8 cellular contexts compared by ENCODE assay signal in the genomic region with DNA sequence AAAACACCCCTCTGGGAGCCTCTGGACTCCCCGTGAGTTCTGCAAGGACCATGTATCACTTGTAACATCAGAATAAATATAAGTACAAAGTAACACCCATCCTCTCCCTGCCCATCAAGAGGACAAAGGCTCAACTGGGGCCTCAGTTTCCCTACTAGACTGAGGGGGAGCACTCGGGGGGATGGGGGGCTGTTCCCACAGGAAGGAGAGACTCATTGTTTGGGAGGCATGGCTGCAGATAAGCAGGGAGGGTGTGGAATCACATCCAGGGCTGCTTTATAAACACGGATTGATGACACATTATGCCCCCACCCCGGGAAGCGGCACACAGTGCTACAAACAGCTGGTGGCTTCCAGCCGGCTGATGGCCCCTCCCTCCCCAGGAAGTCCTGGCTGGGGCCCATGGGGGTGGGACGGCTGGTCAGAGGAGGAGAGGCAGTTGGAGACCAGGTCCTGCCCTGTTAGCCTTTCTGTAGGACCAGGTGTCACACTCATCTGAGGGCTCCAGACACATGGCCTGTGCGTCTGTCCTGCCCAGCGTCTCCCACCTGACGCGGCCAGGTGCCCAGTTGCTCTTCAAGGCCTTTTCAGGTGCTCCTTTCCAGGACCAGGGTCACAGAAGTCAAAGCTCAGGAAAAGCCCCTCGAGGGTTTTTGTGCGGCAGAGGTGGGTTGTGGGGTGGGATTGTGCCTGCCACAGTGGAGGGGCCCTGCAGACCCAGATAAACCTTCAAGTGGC. TPM values are rescaled to one million over a fixed set of nuclear protein-coding genes. Genes with fewer than 3 reads are reported as not detected.
DNase-seq lines count a peak whose midpoint lies in the region; TF ChIP-seq lines count a peak whose summit lies in the region.

No MANE protein-coding gene starts in this region.

- H3K4me1 ChIP-seq in OCI-LY3 (ENCODE audit: low read length), result peaks cover 25% of the 10 kb centered on the region
- peaks cover 18% of the 10 kb centered on the region for H3K4me1 ChIP-seq in colonic mucosa
- no peaks in the 10 kb centered on the region for H3K4me1 ChIP-seq in urinary bladder (ENCODE audit: insufficient read depth)

- peak overlapping the region; percentile 63 for H3K27ac ChIP-seq in OCI-LY3 (ENCODE audit: low read length)
- peak overlapping the region; percentile 96 for H3K27ac ChIP-seq in colonic mucosa
- H3K27ac ChIP-seq in urinary bladder (ENCODE audit: low read depth), result peak overlapping the region; percentile 89

- intact Hi-C loops in activated CD4-positive, alpha-beta T cell treated with anti-CD3 and anti-CD28 coated beads, Interleukin-2, amount 10 ng/mL, durations not matched to agents 24 days and 14 days (cut with micrococcal nuclease), result no loop called here
- intact Hi-C loops in colonic mucosa (cut with DNase I), result no loop called here

- peaks cover 29% of the 10 kb centered on the region for H3K4me1 Mint-ChIP-seq in activated CD4-positive, alpha-beta T cell treated with anti-CD3 and anti-CD28 coated beads, Interleukin-2, amount 10 ng/mL, durations not matched to agents 24 days and 14 days

- H3K27me3 Mint-ChIP-seq in activated CD4-positive, alpha-beta T cell treated with anti-CD3 and anti-CD28 coated beads, Interleukin-2, amount 10 ng/mL, durations not matched to agents 24 days and 14 days, result peaks cover 19% of the 10 kb centered on the region

- no peaks in the 10 kb centered on the region for H4K20me1 ChIP-seq in OCI-LY3 (ENCODE audit: insufficient read depth, low read length)

- peak overlapping the region; percentile 85 for H3K4me2 ChIP-seq in OCI-LY3 (ENCODE audit: low read length)

- no peaks in the 10 kb centered on the region for H3K9me3 Mint-ChIP-seq in activated CD4-positive, alpha-beta T cell treated with anti-CD3 and anti-CD28 coated beads, Interleukin-2, amount 10 ng/mL, durations not matched to agents 24 days and 14 days

- H3K79me2 ChIP-seq in OCI-LY3 (ENCODE audit: low read length), result peaks cover 15% of the 10 kb centered on the region

- H3K27me3 ChIP-seq in OCI-LY3 (ENCODE audit: low read depth, low read length), result peaks cover 17% of the 10 kb centered on the region
- no peaks in the 10 kb centered on the region for H3K27me3 ChIP-seq in colonic mucosa

- H3K4me3 ChIP-seq in OCI-LY3 (ENCODE audit: low read length) (peak overlapping the region; percentile 92), colonic mucosa (peak overlapping the region; percentile 95), urinary bladder (ENCODE audit: low read depth, low read length) (peak overlapping the region; percentile 87)

- peak overlapping the region; percentile 85 for H3K4me3 Mint-ChIP-seq in activated CD4-positive, alpha-beta T cell treated with anti-CD3 and anti-CD28 coated beads, Interleukin-2, amount 10 ng/mL, durations not matched to agents 24 days and 14 days

- WGBS in urinary bladder, result 25% methylated on average over 13 of the region's 13 CpGs

- H3K9ac ChIP-seq in OCI-LY3 (ENCODE audit: low read length) (peak overlapping the region; percentile 83), colonic mucosa (ENCODE audit: low read depth in 2 of 2, low read length in 2 of 2) (peak overlapping the region; percentile 78 to 99)

- H2AFZ ChIP-seq in OCI-LY3 (ENCODE audit: low read depth, low read length), result no peak overlapping the region

- H3K36me3 Mint-ChIP-seq in activated CD4-positive, alpha-beta T cell treated with anti-CD3 and anti-CD28 coated beads, Interleukin-2, amount 10 ng/mL, durations not matched to agents 24 days and 14 days (ENCODE audit: low read depth), result peaks cover 10% of the 10 kb centered on the region

- DNase-seq in activated CD4-positive, alpha-beta T cell treated with anti-CD3 and anti-CD28 coated beads, Interleukin-2, amount 10 ng/mL, durations not matched to agents 24 days and 14 days, result peak; percentile 69
- no peak for DNase-seq in activated CD4-positive, alpha-beta T cell treated with anti-CD3 and anti-CD28 coated beads for 1 hour
- DNase-seq in colonic mucosa (peak; percentile 83), medulla oblongata (ENCODE audit: extremely low spot score) (peak; percentile 33), OCI-M2 (lab: John Stamatoyannopoulos, UW; ENCODE audit: unreplicated experiment) (no peak)
- no peak for DNase-seq in stimulated activated naive CD4-positive, alpha-beta T cell (lab: John Stamatoyannopoulos, UW)

- H3K9me3 ChIP-seq in OCI-LY3 (ENCODE audit: insufficient read depth, low read length) (no peaks in the 10 kb centered on the region), colonic mucosa (no peaks in the 10 kb centered on the region)

- H3K27ac Mint-ChIP-seq in activated CD4-positive, alpha-beta T cell treated with anti-CD3 and anti-CD28 coated beads, Interleukin-2, amount 10 ng/mL, durations not matched to agents 24 days and 14 days, result peak overlapping the region; percentile 76

- TF ChIP-seq CTCF in OCI-LY3 (IDR thresholded peaks at IDR 0.05; ENCODE audit: low read depth, low read length) (no peak), colonic mucosa (IDR thresholded peaks at IDR 0.05) (no peak)

- H3K36me3 ChIP-seq in OCI-LY3 (replicated peaks; ENCODE audit: low read depth, low read length) (peaks cover 17% of the 10 kb centered on the region), colonic mucosa (no peaks in the 10 kb centered on the region), urinary bladder (ENCODE audit: insufficient read depth) (no peaks in the 10 kb centered on the region)

RNA-seq across cellular contexts. Expression of gene MPG, which starts 1.3 kb away (rescaled TPM):
- total RNA-seq in activated CD4-positive, alpha-beta T cell treated with anti-CD3 and anti-CD28 coated beads, Interleukin-2, amount 10 ng/mL, durations not matched to agents 24 days and 14 days, result 68.4 and 72.6 TPM in 2 replicates
- total RNA-seq in colonic mucosa (10 to 100 TPM; 39.3 to 42.1 TPM), urinary bladder (58.8 TPM)
- polyA plus RNA-seq in urinary bladder, result 89.6 TPM

RNA-seq across cellular contexts. Expression of gene RHBDF1, which starts 4.3 kb away (rescaled TPM):
- 0.26 and 0.76 TPM in 2 replicates for total RNA-seq in activated CD4-positive, alpha-beta T cell treated with anti-CD3 and anti-CD28 coated beads, Interleukin-2, amount 10 ng/mL, durations not matched to agents 24 days and 14 days
- 10 to 100 TPM; 28.6 to 35.3 TPM for total RNA-seq in colonic mucosa
- 34.7 TPM for total RNA-seq in urinary bladder
- 50.3 TPM for polyA plus RNA-seq in urinary bladder

RNA-seq across cellular contexts. Expression of gene SNRNP25, which starts 23.1 kb away (rescaled TPM):
- total RNA-seq in activated CD4-positive, alpha-beta T cell treated with anti-CD3 and anti-CD28 coated beads, Interleukin-2, amount 10 ng/mL, durations not matched to agents 24 days and 14 days, result 97.7 and 99.9 TPM in 2 replicates
- total RNA-seq in colonic mucosa (10 to 100 TPM; 20.6 to 48.3 TPM), urinary bladder (9.5 TPM)
- 29.5 TPM for polyA plus RNA-seq in urinary bladder

RNA-seq across cellular contexts. Expression of gene POLR3K, which starts 23.3 kb away (rescaled TPM):
- 88.9 and 89.8 TPM in 2 replicates for total RNA-seq in activated CD4-positive, alpha-beta T cell treated with anti-CD3 and anti-CD28 coated beads, Interleukin-2, amount 10 ng/mL, durations not matched to agents 24 days and 14 days
- total RNA-seq in colonic mucosa, result 10 to 100 TPM in 1 of 2 donors, 1 to 10 TPM in 1; 8.5 to 23.6 TPM
- total RNA-seq in urinary bladder, result 3.4 TPM
- 16.8 TPM for polyA plus RNA-seq in urinary bladder

Comparison
In these comparisons a context has a peak if more than half of its experiments do, and no peak if none do; other contexts are left out.
1. DNase-seq: peak in activated CD4-positive, alpha-beta T cell treated with anti-CD3 and anti-CD28 coated beads, Interleukin-2, amount 10 ng/mL, durations not matched to agents 24 days and 14 days (single experiment), colonic mucosa (single experiment) and medulla oblongata (single experiment); none in activated CD4-positive, alpha-beta T cell treated with anti-CD3 and anti-CD28 coated beads for 1 hour (single experiment), stimulated activated naive CD4-positive, alpha-beta T cell (0 of 6) and OCI-M2 (single experiment).
2. RNA of gene RHBDF1, which starts 4.3 kb away (total RNA-seq): 28.6 to 35.3 TPM in colonic mucosa and 34.7 TPM in urinary bladder (single experiment); 0.26 to 0.76 TPM in activated CD4-positive, alpha-beta T cell treated with anti-CD3 and anti-CD28 coated beads, Interleukin-2, amount 10 ng/mL, durations not matched to agents 24 days and 14 days; every median in the first group is over 10 times any median in the second.
3. Peak in every context shown above with its lines, with median percentiles within 50 percentile points of each other: H3K27ac ChIP-seq and H3K4me3 ChIP-seq.